Comparison of ENCODE assay signal across 19 cellular contexts in the genomic region with DNA sequence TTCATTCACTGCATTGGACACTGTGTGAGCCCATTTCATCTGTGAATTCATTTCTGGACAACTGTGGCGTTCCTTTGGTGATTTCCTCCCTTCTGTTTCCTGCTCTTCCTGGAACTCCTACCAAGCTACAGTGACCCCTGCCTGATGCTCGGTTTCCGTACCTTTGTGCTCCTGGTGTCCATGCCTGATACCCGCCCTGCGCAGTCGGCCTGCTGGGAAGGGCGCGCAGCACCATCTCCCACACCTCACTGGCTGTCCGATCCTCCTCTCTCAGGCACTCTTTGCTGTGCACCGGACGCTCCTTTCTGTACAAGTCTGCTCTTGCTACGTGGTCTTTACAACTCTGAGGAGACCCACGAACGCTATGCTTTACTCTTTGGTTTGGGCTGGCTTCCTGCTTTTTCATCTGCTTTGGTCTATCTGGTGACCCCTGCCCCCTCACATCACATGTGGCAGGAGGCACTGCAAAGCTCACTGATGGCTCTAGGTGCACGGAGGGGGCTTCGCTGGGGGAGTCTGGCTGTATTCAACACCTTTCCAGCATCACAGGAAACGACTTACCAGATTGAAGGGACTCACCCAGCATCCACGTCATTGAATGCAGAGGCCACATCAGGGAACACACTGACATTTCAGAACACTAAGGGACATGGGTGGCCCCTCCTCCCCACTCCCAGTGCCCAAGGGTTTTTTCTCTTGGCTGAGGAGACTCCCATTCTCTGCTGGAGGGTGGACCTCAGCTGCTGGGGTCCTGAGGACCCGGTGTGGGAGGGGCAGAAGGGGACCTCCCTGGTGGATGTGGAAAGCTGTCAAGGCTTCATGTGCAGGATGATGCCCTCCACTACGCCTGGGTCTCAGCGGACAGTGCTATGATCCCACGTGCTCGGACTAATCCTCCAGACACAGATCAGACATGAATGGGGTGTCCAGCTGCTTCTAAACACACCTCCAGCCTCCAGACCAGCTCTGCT. TPM values are rescaled to one million over a fixed set of nuclear protein-coding genes. Genes with fewer than 3 reads are reported as not detected.
DNase-seq lines count a peak whose midpoint lies in the region; ATAC-seq and TF ChIP-seq lines count a peak whose summit lies in the region.
"Had no signal": no experiment of that assay in that cellular context is flagged by ENCODE, and none has a peak within 500 bp of the region (broad histone marks: within the 10 kb centered on the region; RNA-seq: fewer than 3 reads in every experiment).

No MANE protein-coding gene starts in this region.

- H3K36me3 ChIP-seq in WERI-Rb-1 = no peaks in the 10 kb centered on the region
- peaks cover 0 to 22% (median 0%) of the 10 kb centered on the region in 6 donors for H3K36me3 ChIP-seq in spleen
- no peaks in the 10 kb centered on the region for H3K36me3 ChIP-seq in SJCRH30

- H3K4me1 ChIP-seq in right cardiac atrium (ENCODE audit: control insufficient read depth, insufficient read depth, low read length) = peaks cover 23% of the 10 kb centered on the region
- H3K4me1 ChIP-seq in spleen = peaks cover 18 to 90% (median 57%) of the 10 kb centered on the region in 6 donors
- H3K4me1 ChIP-seq in SJCRH30 = no peaks in the 10 kb centered on the region

- no peaks in the 10 kb centered on the region for H3K27me3 Mint-ChIP-seq in activated T-cell treated with anti-CD3 and anti-CD28 coated beads, Interleukin-2, amount 50 U/mL, for 24 hours
- H3K27me3 Mint-ChIP-seq in activated T-cell treated with anti-CD3 and anti-CD28 coated beads, Interleukin-2, amount 50 U/mL, for 72 hours (ENCODE audit: low read depth) = no peaks in the 10 kb centered on the region

- H3K27ac ChIP-seq in WERI-Rb-1 (peak overlapping the region; percentile 47), right cardiac atrium (ENCODE audit: low read length) (no peak overlapping the region), spleen (peak overlapping the region in 2 of 8 donors; percentile 8 to 21), SJCRH30 (no peak overlapping the region)
- H3K27ac ChIP-seq: psoas muscle had no signal

- no peaks in the 10 kb centered on the region for H3K27me3 ChIP-seq in WERI-Rb-1 (ENCODE audit: insufficient read depth, low read depth, severe bottlenecking)
- no peaks in the 10 kb centered on the region for H3K27me3 ChIP-seq in right cardiac atrium (ENCODE audit: control insufficient read depth, insufficient read depth)
- H3K27me3 ChIP-seq in spleen (replicated peaks in 1 of 7) = no peaks in the 10 kb centered on the region
- no peaks in the 10 kb centered on the region for H3K27me3 ChIP-seq in SJCRH30

- no peak overlapping the region for H3K4me3 Mint-ChIP-seq in activated T-cell treated with anti-CD3 and anti-CD28 coated beads, Interleukin-2, amount 50 U/mL, for 24 hours
- H3K4me3 Mint-ChIP-seq in activated T-cell treated with anti-CD3 and anti-CD28 coated beads, Interleukin-2, amount 50 U/mL, for 72 hours = no peak overlapping the region
- H3K4me3 Mint-ChIP-seq: nephron progenitor cell had no signal

- TF ChIP-seq POLR2A in spleen (IDR thresholded peaks at IDR 0.05) = no peak

- ATAC-seq in activated T-cell treated with anti-CD3 and anti-CD28 coated beads, Interleukin-2, amount 50 U/mL, for 72 hours (replicated peaks in 1 of 2) = no peak
- ATAC-seq in right cardiac atrium = no peak

- H3K4me3 ChIP-seq in WERI-Rb-1 (ENCODE audit: low read depth, low read length) (no peak overlapping the region), right cardiac atrium (ENCODE audit: low read length) (no peak overlapping the region), spleen (no peak overlapping the region), SJCRH30 (no peak overlapping the region)
- H3K4me3 ChIP-seq: lung, psoas muscle had no signal

- peaks cover 71% of the 10 kb centered on the region for H3K4me1 Mint-ChIP-seq in activated T-cell treated with anti-CD3 and anti-CD28 coated beads, Interleukin-2, amount 50 U/mL, for 24 hours (ENCODE audit: low read depth)
- peaks cover 29% of the 10 kb centered on the region for H3K4me1 Mint-ChIP-seq in activated T-cell treated with anti-CD3 and anti-CD28 coated beads, Interleukin-2, amount 50 U/mL, for 72 hours (ENCODE audit: low read depth)

- no peaks in the 10 kb centered on the region for H3K9me3 ChIP-seq in WERI-Rb-1 (ENCODE audit: severe bottlenecking)
- H3K9me3 ChIP-seq in right cardiac atrium (ENCODE audit: control insufficient read depth, low read length) = no peaks in the 10 kb centered on the region
- no peaks in the 10 kb centered on the region for H3K9me3 ChIP-seq in spleen
- H3K9me3 ChIP-seq in SJCRH30 (replicated peaks) = no peaks in the 10 kb centered on the region
- H3K9me3 ChIP-seq: psoas muscle had no signal

- intact Hi-C loops in right cardiac atrium (cut with DNase I) = loop anchor here in 2 of 4 donors (2.0 to 10.0 kb wide), 2 partner anchors 309 to 311 kb away; no protein-coding TSS in a partner anchor
- intact Hi-C loops in spleen (cut with DNase I; ENCODE audit: low total_unique reads) = no loop called here

- H3K27ac Mint-ChIP-seq in activated T-cell treated with anti-CD3 and anti-CD28 coated beads, Interleukin-2, amount 50 U/mL, for 24 hours = peak overlapping the region; percentile 30
- H3K27ac Mint-ChIP-seq in activated T-cell treated with anti-CD3 and anti-CD28 coated beads, Interleukin-2, amount 50 U/mL, for 72 hours = no peak overlapping the region
- H3K27ac Mint-ChIP-seq: activated T-helper 2 cell treated with anti-CD3 and anti-CD28 coated beads, Interferon-gamma antibody, Interleukin-2, Interleukin-4, amounts not matched to agents 10 μg/mL and 5 μg/mL and 100 μg/mL, durations not matched to agents 14 hours and 24 hours and 36 hours; nephron progenitor cell had no signal

- peaks cover 4% of the 10 kb centered on the region for H3K36me3 Mint-ChIP-seq in activated T-cell treated with anti-CD3 and anti-CD28 coated beads, Interleukin-2, amount 50 U/mL, for 24 hours (ENCODE audit: low read depth)
- no peaks in the 10 kb centered on the region for H3K36me3 Mint-ChIP-seq in activated T-cell treated with anti-CD3 and anti-CD28 coated beads, Interleukin-2, amount 50 U/mL, for 72 hours (ENCODE audit: insufficient read depth in 2 of 2)

- H3K9me3 Mint-ChIP-seq in activated T-cell treated with anti-CD3 and anti-CD28 coated beads, Interleukin-2, amount 50 U/mL, for 24 hours = no peaks in the 10 kb centered on the region
- no peaks in the 10 kb centered on the region for H3K9me3 Mint-ChIP-seq in activated T-cell treated with anti-CD3 and anti-CD28 coated beads, Interleukin-2, amount 50 U/mL, for 72 hours
- H3K9me3 Mint-ChIP-seq: activated T-helper 2 cell treated with anti-CD3 and anti-CD28 coated beads, Interferon-gamma antibody, Interleukin-2, Interleukin-4, amounts not matched to agents 10 μg/mL and 5 μg/mL and 100 μg/mL, durations not matched to agents 14 hours and 24 hours and 36 hours; nephron progenitor cell had no signal

- no peak for DNase-seq in activated T-cell treated with anti-CD3 and anti-CD28 coated beads, Interleukin-2, amount 50 U/mL, for 24 hours
- no peak for DNase-seq in activated T-cell treated with anti-CD3 and anti-CD28 coated beads, Interleukin-2, amount 50 U/mL, for 72 hours
- DNase-seq in WERI-Rb-1 (peak; percentile 60), right cardiac atrium (peak; percentile 6 to 50 (median 46)), spleen (peak; percentile 72), SJCRH30 (no peak), COR-L47 (lab: John Stamatoyannopoulos, UW) (no peak), iPS-NIHi11 (ENCODE audit: low spot score) (no peak)
- DNase-seq: activated CD8-positive, alpha-beta memory T cell treated with anti-CD3 and anti-CD28 coated beads for 24 hours; amniotic stem cell; DMS79 treated with DMSO at 0.1 percent for 48 hours; GOT3; NCI-H1092 treated with DMSO at 0.1 percent for 48 hours; NCI-H2107; nephron progenitor cell; stimulated activated naive CD4-positive, alpha-beta T cell treated with Interleukin-2 at 50 U/mL for 16 hours had no signal

- no peak for TF ChIP-seq CTCF in WERI-Rb-1 (IDR thresholded peaks at IDR 0.05; ENCODE audit: low read depth, low read length)
- TF ChIP-seq CTCF in spleen (IDR thresholded peaks at IDR 0.05 in 8 of 11, conservative IDR thresholded peaks at IDR 0.05 in 3 of 11) = no peak

- 66% methylated on average over 23 of the region's 23 CpGs for WGBS in right cardiac atrium
- 68 to 77% (median 76%) methylated on average over 19 to 23 of the region's 23 CpGs for WGBS in spleen, 5 donors

RNA-seq across cellular contexts. Expression of a gene that starts 27.0 kb away (rescaled TPM):
- 10 to 100 TPM; 30.7 to 31.0 TPM for total RNA-seq in activated T-cell treated with anti-CD3 and anti-CD28 coated beads, Interleukin-2, amount 50 U/mL, for 72 hours
- total RNA-seq in right cardiac atrium = 10 to 100 TPM; 35.0 to 45.0 (median 42.0) TPM
- polyA plus RNA-seq in right cardiac atrium = 40.0 TPM
- total RNA-seq in spleen = 10 to 100 TPM; 28.1 to 49.8 (median 42.3) TPM
- polyA plus RNA-seq in spleen = 10 to 100 TPM; 30.5 to 51.5 (median 32.6) TPM
- total RNA-seq in SJCRH30 (2014; rRNA removed; shearing (Covaris generic)) = 11.3 and 13.5 TPM in 2 replicates

RNA-seq across cellular contexts. Expression of a gene that starts 58.5 kb away (rescaled TPM):
- total RNA-seq in activated T-cell treated with anti-CD3 and anti-CD28 coated beads, Interleukin-2, amount 50 U/mL, for 72 hours = 1 to 10 TPM; 2.8 to 5.1 TPM
- total RNA-seq in right cardiac atrium = 10 to 100 TPM; 10.1 to 15.6 (median 12.3) TPM
- 13.3 TPM for polyA plus RNA-seq in right cardiac atrium
- 10 to 100 TPM in 1 of 7 donors, 1 to 10 TPM in 6; 1.4 to 18.4 (median 3.1) TPM for total RNA-seq in spleen
- polyA plus RNA-seq in spleen = 1 to 10 TPM in 1 of 3 donors, under 1 TPM in 2; 0.38 to 3.2 (median 0.87) TPM
- 0.71 and 0.83 TPM in 2 replicates for total RNA-seq in SJCRH30 (2014; rRNA removed; shearing (Covaris generic))

Comparison
In these comparisons a context has a peak if more than half of its experiments do, and no peak if none do; other contexts are left out.
1. DNase-seq: peak in WERI-Rb-1 (single experiment), right cardiac atrium (3 of 3) and spleen (single experiment); none in activated T-cell treated with anti-CD3 and anti-CD28 coated beads, Interleukin-2, amount 50 U/mL, for 24 hours (single experiment), activated T-cell treated with anti-CD3 and anti-CD28 coated beads, Interleukin-2, amount 50 U/mL, for 72 hours (0 of 2), SJCRH30 (0 of 2), COR-L47 (single experiment) and iPS-NIHi11 (single experiment).